ENCODE assay signal across 37 cellular contexts in genomic region chr1:158752155-158752712, GRCh38. TPM values are rescaled to one million over a fixed set of nuclear protein-coding genes. Genes with fewer than 3 reads are reported as not detected.
"Had no signal": no experiment of that assay in that cellular context is flagged by ENCODE, and none has a peak within 500 bp of the region (broad histone marks: within the 10 kb centered on the region; RNA-seq: fewer than 3 reads in every experiment).

No MANE protein-coding gene starts in this region.

- ATAC-seq: activated CD8-positive, alpha-beta T cell treated with anti-CD3 and anti-CD28 coated beads for 36 hours; activated naive CD8-positive, alpha-beta T cell treated with anti-CD3 and anti-CD28 coated beads, Interleukin-2, amount 50 U/mL, for 24 hours; activated T-cell treated with anti-CD3 and anti-CD28 coated beads, Interleukin-2, amount 50 U/mL, for 4 hours; body of pancreas had no signal

- H3K4me3 Mint-ChIP-seq: activated B cell treated with CpG ODN at 0.5 μM for 24 hours; activated CD4-positive, alpha-beta memory T cell treated with anti-CD3 and anti-CD28 coated beads for 36 hours; activated CD4-positive, alpha-beta T cell treated with anti-CD3 and anti-CD28 coated beads, Interleukin-2, amount 10 ng/mL, durations not matched to agents 24 days and 14 days; activated CD8-positive, alpha-beta T cell treated with anti-CD3 and anti-CD28 coated beads for 36 hours; activated naive CD8-positive, alpha-beta T cell; activated naive CD8-positive, alpha-beta T cell treated with anti-CD3 and anti-CD28 coated beads, Interleukin-2, amount 10 ng/mL, durations not matched to agents 7 days and 5 days; activated naive CD8-positive, alpha-beta T cell treated with anti-CD3 and anti-CD28 coated beads, Interleukin-2, amount 50 U/mL, for 24 hours; activated T-cell treated with anti-CD3 and anti-CD28 coated beads, Interleukin-2, amount 50 U/mL, for 4 hours; T-helper 1 cell treated with Interleukin-12 subunit alpha and Interleukin-12 subunit beta and Interleukin-4 antibody, amounts not matched to agents 30 μg/mL and 1 μg/mL, for 36 hours; T-helper 2 cell treated with Interferon-gamma antibody and Interleukin-4, amounts not matched to agents 5 μg/mL and 100 μg/mL, for 36 hours had no signal

- DNase-seq: activated B cell treated with CpG ODN at 0.5 μM for 24 hours; activated CD4-positive, alpha-beta memory T cell treated with anti-CD3 and anti-CD28 coated beads for 36 hours; activated CD4-positive, alpha-beta T cell treated with anti-CD3 and anti-CD28 coated beads for 4 hours; activated CD4-positive, alpha-beta T cell treated with anti-CD3 and anti-CD28 coated beads, Interleukin-2, amount 10 ng/mL, durations not matched to agents 24 days and 14 days; activated CD4-positive, alpha-beta T cell treated with anti-CD3 and anti-CD28 coated beads, Interleukin-2, amount 50 U/mL, for 1 hour; activated CD4-positive, alpha-beta T cell treated with anti-CD3 and anti-CD28 coated beads, Interleukin-2, amount 50 U/mL, for 4 hours; activated CD4-positive, CD25-positive, alpha-beta regulatory T cell treated with anti-CD3 and anti-CD28 coated beads, Interleukin-2, amount 50 U/mL, for 72 hours; activated CD8-positive, alpha-beta memory T cell treated with anti-CD3 and anti-CD28 coated beads, Interleukin-2, amount 50 U/mL, for 4 hours; activated CD8-positive, alpha-beta T cell treated with anti-CD3 and anti-CD28 coated beads for 36 hours; activated effector memory CD4-positive, alpha-beta T cell treated with Interleukin-2 at 50 U/mL for 16 hours; activated gamma-delta T cell; activated naive CD4-positive, alpha-beta T cell treated with anti-CD3 and anti-CD28 coated beads, Interleukin-2, amount 50 U/mL, for 16 hours; activated naive CD4-positive, alpha-beta T cell treated with Interleukin-2 at 50 U/mL for 16 hours; activated naive CD8-positive, alpha-beta T cell treated with anti-CD3 and anti-CD28 coated beads, Interleukin-2, amount 10 ng/mL, durations not matched to agents 7 days and 5 days; activated naive CD8-positive, alpha-beta T cell treated with anti-CD3 and anti-CD28 coated beads, Interleukin-2, amount 50 U/mL, for 24 hours; activated T-cell treated with anti-CD3 and anti-CD28 coated beads for 4 hours; activated T-cell treated with anti-CD3 and anti-CD28 coated beads, Interleukin-2, amount 50 U/mL, for 1 hour; activated T-cell treated with anti-CD3 and anti-CD28 coated beads, Interleukin-2, amount 50 U/mL, for 4 hours; amygdala; anterior cingulate cortex; body of pancreas; brain microvascular endothelial cell; central memory CD4-positive, alpha-beta T cell; T-helper 1 cell; T-helper 2 cell; T-helper 9 cell had no signal

- H3K9me3 Mint-ChIP-seq: activated CD4-positive, alpha-beta T cell treated with anti-CD3 and anti-CD28 coated beads, Interleukin-2, amount 10 ng/mL, durations not matched to agents 24 days and 14 days; activated naive CD8-positive, alpha-beta T cell treated with anti-CD3 and anti-CD28 coated beads, Interleukin-2, amount 10 ng/mL, durations not matched to agents 7 days and 5 days; activated T-helper 2 cell treated with anti-CD3 and anti-CD28 coated beads, Interferon-gamma antibody, Interleukin-2, Interleukin-4, amounts not matched to agents 10 μg/mL and 5 μg/mL and 100 μg/mL, durations not matched to agents 14 hours and 24 hours and 36 hours; T-helper 1 cell treated with Interleukin-12 subunit alpha and Interleukin-12 subunit beta and Interleukin-4 antibody, amounts not matched to agents 30 μg/mL and 1 μg/mL, for 36 hours; T-helper 2 cell treated with Interferon-gamma antibody and Interleukin-4, amounts not matched to agents 5 μg/mL and 100 μg/mL, for 36 hours had no signal

- H3K27me3 Mint-ChIP-seq: activated naive CD8-positive, alpha-beta T cell treated with anti-CD3 and anti-CD28 coated beads, Interleukin-2, amount 10 ng/mL, durations not matched to agents 7 days and 5 days had no signal

- H3K4me1 Mint-ChIP-seq: activated B cell treated with CpG ODN at 0.5 μM for 24 hours; activated CD4-positive, alpha-beta T cell treated with anti-CD3 and anti-CD28 coated beads, Interleukin-2, amount 10 ng/mL, durations not matched to agents 24 days and 14 days; activated naive CD8-positive, alpha-beta T cell treated with anti-CD3 and anti-CD28 coated beads, Interleukin-2, amount 10 ng/mL, durations not matched to agents 7 days and 5 days; activated naive CD8-positive, alpha-beta T cell treated with anti-CD3 and anti-CD28 coated beads, Interleukin-2, amount 50 U/mL, for 24 hours had no signal

- H3K27me3 ChIP-seq: body of pancreas, brain microvascular endothelial cell, breast epithelium had no signal

- H3K4me3 ChIP-seq: body of pancreas, breast epithelium had no signal

- H3K4me1 ChIP-seq: body of pancreas, breast epithelium had no signal

- H3K27ac Mint-ChIP-seq: activated B cell treated with CpG ODN at 0.5 μM for 24 hours; activated CD4-positive, alpha-beta memory T cell treated with anti-CD3 and anti-CD28 coated beads for 36 hours; activated CD4-positive, alpha-beta T cell treated with anti-CD3 and anti-CD28 coated beads, Interleukin-2, amount 10 ng/mL, durations not matched to agents 24 days and 14 days; activated CD8-positive, alpha-beta T cell treated with anti-CD3 and anti-CD28 coated beads for 36 hours; activated naive CD8-positive, alpha-beta T cell; activated naive CD8-positive, alpha-beta T cell treated with anti-CD3 and anti-CD28 coated beads, Interleukin-2, amount 10 ng/mL, durations not matched to agents 7 days and 5 days; activated naive CD8-positive, alpha-beta T cell treated with anti-CD3 and anti-CD28 coated beads, Interleukin-2, amount 50 U/mL, for 24 hours; activated T-helper 2 cell treated with anti-CD3 and anti-CD28 coated beads, Interferon-gamma antibody, Interleukin-2, Interleukin-4, amounts not matched to agents 10 μg/mL and 5 μg/mL and 100 μg/mL, durations not matched to agents 14 hours and 24 hours and 36 hours; T-helper 1 cell treated with Interleukin-12 subunit alpha and Interleukin-12 subunit beta and Interleukin-4 antibody, amounts not matched to agents 30 μg/mL and 1 μg/mL, for 36 hours; T-helper 2 cell treated with Interferon-gamma antibody and Interleukin-4, amounts not matched to agents 5 μg/mL and 100 μg/mL, for 36 hours had no signal

- H3K9me3 ChIP-seq: body of pancreas, breast epithelium had no signal

- H3K27ac ChIP-seq: body of pancreas, brain microvascular endothelial cell, breast epithelium, VCaP had no signal

- H3K36me3 Mint-ChIP-seq: activated CD4-positive, alpha-beta memory T cell treated with anti-CD3 and anti-CD28 coated beads for 36 hours; activated naive CD8-positive, alpha-beta T cell; activated naive CD8-positive, alpha-beta T cell treated with anti-CD3 and anti-CD28 coated beads, Interleukin-2, amount 10 ng/mL, durations not matched to agents 7 days and 5 days had no signal

- H3K36me3 ChIP-seq: brain microvascular endothelial cell, breast epithelium had no signal

RNA-seq across cellular contexts. Expression of gene OR6K6, which starts 2.3 kb away (rescaled TPM):
- total RNA-seq: activated B cell treated with CpG ODN at 0.5 μM for 24 hours; activated CD4-positive, alpha-beta memory T cell treated with anti-CD3 and anti-CD28 coated beads for 36 hours; activated CD4-positive, alpha-beta T cell treated with anti-CD3 and anti-CD28 coated beads, Interleukin-2, amount 10 ng/mL, durations not matched to agents 24 days and 14 days; activated CD8-positive, alpha-beta memory T cell treated with anti-CD3 and anti-CD28 coated beads for 36 hours; activated CD8-positive, alpha-beta T cell treated with anti-CD3 and anti-CD28 coated beads for 36 hours; activated naive CD8-positive, alpha-beta T cell treated with anti-CD3 and anti-CD28 coated beads, Interleukin-2, amount 10 ng/mL, durations not matched to agents 7 days and 5 days; activated T-cell treated with anti-CD3 and anti-CD28 coated beads, Interleukin-2, amount 50 U/mL, for 4 hours; activated T-helper 2 cell treated with anti-CD3 and anti-CD28 coated beads, Interferon-gamma antibody, Interleukin-2, Interleukin-4, amounts not matched to agents 10 μg/mL and 5 μg/mL and 100 μg/mL, durations not matched to agents 14 hours and 24 hours and 36 hours; astrocyte; body of pancreas; breast epithelium; cardiac septum; cerebellum had no signal
- polyA plus RNA-seq: adipose tissue had no signal

RNA-seq across cellular contexts. Expression of gene OR6N1, which starts 19.8 kb away (rescaled TPM):
- total RNA-seq: activated B cell treated with CpG ODN at 0.5 μM for 24 hours; activated CD4-positive, alpha-beta memory T cell treated with anti-CD3 and anti-CD28 coated beads for 36 hours; activated CD4-positive, alpha-beta T cell treated with anti-CD3 and anti-CD28 coated beads, Interleukin-2, amount 10 ng/mL, durations not matched to agents 24 days and 14 days; activated CD8-positive, alpha-beta memory T cell treated with anti-CD3 and anti-CD28 coated beads for 36 hours; activated CD8-positive, alpha-beta T cell treated with anti-CD3 and anti-CD28 coated beads for 36 hours; activated naive CD8-positive, alpha-beta T cell treated with anti-CD3 and anti-CD28 coated beads, Interleukin-2, amount 10 ng/mL, durations not matched to agents 7 days and 5 days; activated T-cell treated with anti-CD3 and anti-CD28 coated beads, Interleukin-2, amount 50 U/mL, for 4 hours; activated T-helper 2 cell treated with anti-CD3 and anti-CD28 coated beads, Interferon-gamma antibody, Interleukin-2, Interleukin-4, amounts not matched to agents 10 μg/mL and 5 μg/mL and 100 μg/mL, durations not matched to agents 14 hours and 24 hours and 36 hours; astrocyte; body of pancreas; breast epithelium; cardiac septum; cerebellum had no signal
- polyA plus RNA-seq: adipose tissue had no signal

RNA-seq across cellular contexts. Expression of gene OR6N2, which starts 28.8 kb away (rescaled TPM):
- total RNA-seq: activated B cell treated with CpG ODN at 0.5 μM for 24 hours; activated CD4-positive, alpha-beta memory T cell treated with anti-CD3 and anti-CD28 coated beads for 36 hours; activated CD4-positive, alpha-beta T cell treated with anti-CD3 and anti-CD28 coated beads, Interleukin-2, amount 10 ng/mL, durations not matched to agents 24 days and 14 days; activated CD8-positive, alpha-beta memory T cell treated with anti-CD3 and anti-CD28 coated beads for 36 hours; activated CD8-positive, alpha-beta T cell treated with anti-CD3 and anti-CD28 coated beads for 36 hours; activated naive CD8-positive, alpha-beta T cell treated with anti-CD3 and anti-CD28 coated beads, Interleukin-2, amount 10 ng/mL, durations not matched to agents 7 days and 5 days; activated T-cell treated with anti-CD3 and anti-CD28 coated beads, Interleukin-2, amount 50 U/mL, for 4 hours; activated T-helper 2 cell treated with anti-CD3 and anti-CD28 coated beads, Interferon-gamma antibody, Interleukin-2, Interleukin-4, amounts not matched to agents 10 μg/mL and 5 μg/mL and 100 μg/mL, durations not matched to agents 14 hours and 24 hours and 36 hours; astrocyte; body of pancreas; breast epithelium; cardiac septum; cerebellum had no signal
- polyA plus RNA-seq: adipose tissue had no signal

RNA-seq across cellular contexts. Expression of gene OR6K3, which starts 31.7 kb away (rescaled TPM):
- total RNA-seq: activated B cell treated with CpG ODN at 0.5 μM for 24 hours; activated CD4-positive, alpha-beta memory T cell treated with anti-CD3 and anti-CD28 coated beads for 36 hours; activated CD4-positive, alpha-beta T cell treated with anti-CD3 and anti-CD28 coated beads, Interleukin-2, amount 10 ng/mL, durations not matched to agents 24 days and 14 days; activated CD8-positive, alpha-beta memory T cell treated with anti-CD3 and anti-CD28 coated beads for 36 hours; activated CD8-positive, alpha-beta T cell treated with anti-CD3 and anti-CD28 coated beads for 36 hours; activated naive CD8-positive, alpha-beta T cell treated with anti-CD3 and anti-CD28 coated beads, Interleukin-2, amount 10 ng/mL, durations not matched to agents 7 days and 5 days; activated T-cell treated with anti-CD3 and anti-CD28 coated beads, Interleukin-2, amount 50 U/mL, for 4 hours; activated T-helper 2 cell treated with anti-CD3 and anti-CD28 coated beads, Interferon-gamma antibody, Interleukin-2, Interleukin-4, amounts not matched to agents 10 μg/mL and 5 μg/mL and 100 μg/mL, durations not matched to agents 14 hours and 24 hours and 36 hours; astrocyte; body of pancreas; breast epithelium; cardiac septum; cerebellum had no signal
- polyA plus RNA-seq: adipose tissue had no signal

RNA-seq across cellular contexts. Expression of gene OR6K2, which starts 51.8 kb away (rescaled TPM):
- total RNA-seq: activated B cell treated with CpG ODN at 0.5 μM for 24 hours; activated CD4-positive, alpha-beta memory T cell treated with anti-CD3 and anti-CD28 coated beads for 36 hours; activated CD4-positive, alpha-beta T cell treated with anti-CD3 and anti-CD28 coated beads, Interleukin-2, amount 10 ng/mL, durations not matched to agents 24 days and 14 days; activated CD8-positive, alpha-beta memory T cell treated with anti-CD3 and anti-CD28 coated beads for 36 hours; activated CD8-positive, alpha-beta T cell treated with anti-CD3 and anti-CD28 coated beads for 36 hours; activated naive CD8-positive, alpha-beta T cell treated with anti-CD3 and anti-CD28 coated beads, Interleukin-2, amount 10 ng/mL, durations not matched to agents 7 days and 5 days; activated T-cell treated with anti-CD3 and anti-CD28 coated beads, Interleukin-2, amount 50 U/mL, for 4 hours; activated T-helper 2 cell treated with anti-CD3 and anti-CD28 coated beads, Interferon-gamma antibody, Interleukin-2, Interleukin-4, amounts not matched to agents 10 μg/mL and 5 μg/mL and 100 μg/mL, durations not matched to agents 14 hours and 24 hours and 36 hours; astrocyte; body of pancreas; breast epithelium; cardiac septum; cerebellum had no signal
- polyA plus RNA-seq: adipose tissue had no signal
